1 cellular context compared by ENCODE assay signal in the genomic region with DNA sequence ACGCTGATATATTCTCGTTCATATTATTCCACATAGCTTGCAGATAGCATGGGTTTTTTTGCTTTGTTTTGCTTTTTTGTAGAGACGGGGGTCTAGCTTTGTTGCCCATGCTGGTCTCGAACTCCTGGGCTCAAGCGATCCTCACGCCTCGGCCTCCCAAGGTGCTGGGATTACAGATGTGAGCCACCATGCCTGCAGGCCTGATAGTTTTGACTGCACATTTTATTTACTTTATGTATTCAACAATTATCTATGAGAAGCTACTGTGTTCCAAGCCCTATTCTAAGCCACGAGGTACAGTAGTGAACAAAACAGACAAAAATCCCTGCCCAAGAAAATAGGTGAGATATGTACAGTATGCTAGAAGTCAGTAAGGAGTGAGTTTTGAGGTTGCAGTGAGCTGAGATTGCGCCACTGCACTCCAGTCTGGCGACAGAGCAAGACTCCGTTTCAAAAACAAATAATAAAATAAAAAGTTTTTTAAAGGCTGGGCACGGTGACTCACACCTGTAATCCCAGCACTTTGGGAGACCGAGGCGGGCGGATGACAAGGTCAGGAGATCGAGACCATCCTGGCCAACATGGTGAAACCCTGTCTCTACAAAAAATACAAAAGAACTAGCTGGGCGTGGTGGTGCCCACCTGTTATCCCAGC.
TF ChIP-seq lines count a peak whose summit lies in the region.

No MANE protein-coding gene starts in this region.

TF ChIP-seq in A549, 52 proteins besides CTCF, POLR2A, EP300 and RAD21:
- peak; percentile 90 to 95 for TF ChIP-seq CEBPB (IDR thresholded peaks at IDR 0.05)
- TF ChIP-seq, protein P1, sequence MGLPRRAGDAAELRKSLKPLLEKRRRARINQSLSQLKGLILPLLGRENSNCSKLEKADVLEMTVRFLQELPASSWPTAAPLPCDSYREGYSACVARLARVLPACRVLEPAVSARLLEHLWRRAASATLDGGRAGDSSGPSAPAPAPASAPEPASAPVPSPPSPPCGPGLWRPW (IDR thresholded peaks at IDR 0.05), result peak; percentile 18; the same call in 1 of the 2 replicates
- peak; percentile 32 for TF ChIP-seq FOSL2 (IDR thresholded peaks at IDR 0.05)
- peak; percentile 86 for TF ChIP-seq FOSL2 (CRISPR knock-in tag; IDR thresholded peaks at IDR 0.05)
